2 cellular contexts compared by ENCODE assay signal in the genomic region with DNA sequence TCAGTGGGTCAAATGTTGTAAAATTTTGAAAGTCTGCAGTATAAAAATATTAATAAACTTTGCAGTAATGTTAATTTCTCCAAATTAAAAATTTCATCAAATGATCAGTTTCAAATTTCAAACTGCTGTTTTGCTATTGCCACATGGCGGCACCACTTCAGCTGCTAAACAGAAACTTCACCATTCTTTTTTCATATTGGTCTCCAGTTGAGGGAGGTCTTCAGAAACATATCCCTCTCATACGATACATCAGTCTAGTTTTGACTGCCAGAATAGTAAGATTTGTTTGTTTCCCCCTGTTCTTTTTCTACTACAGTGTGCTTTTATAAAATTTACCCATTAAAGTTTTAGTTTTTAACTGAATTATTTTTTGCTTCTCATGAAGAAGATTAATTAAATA.
TF ChIP-seq lines count a peak whose summit lies in the region.

No MANE protein-coding gene starts in this region.

TF ChIP-seq in SK-N-SH, 30 proteins besides CTCF, POLR2A, EP300 and RAD21 (continued from another document):
- TF ChIP-seq, protein P1, sequence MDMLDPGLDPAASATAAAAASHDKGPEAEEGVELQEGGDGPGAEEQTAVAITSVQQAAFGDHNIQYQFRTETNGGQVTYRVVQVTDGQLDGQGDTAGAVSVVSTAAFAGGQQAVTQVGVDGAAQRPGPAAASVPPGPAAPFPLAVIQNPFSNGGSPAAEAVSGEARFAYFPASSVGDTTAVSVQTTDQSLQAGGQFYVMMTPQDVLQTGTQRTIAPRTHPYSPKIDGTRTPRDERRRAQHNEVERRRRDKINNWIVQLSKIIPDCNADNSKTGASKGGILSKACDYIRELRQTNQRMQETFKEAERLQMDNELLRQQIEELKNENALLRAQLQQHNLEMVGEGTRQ (IDR thresholded peaks at IDR 0.05; ENCODE audit: borderline replicate concordance, low read depth, low read length) = no peak
- TF ChIP-seq EZH2phosphoT487 (IDR thresholded peaks at IDR 0.05; ENCODE audit: borderline replicate concordance, low read depth) (no peak), POLR2AphosphoS5 (IDR thresholded peaks at IDR 0.05; ENCODE audit: low read depth, low read length) (no peak)
- TF ChIP-seq, protein P2, sequence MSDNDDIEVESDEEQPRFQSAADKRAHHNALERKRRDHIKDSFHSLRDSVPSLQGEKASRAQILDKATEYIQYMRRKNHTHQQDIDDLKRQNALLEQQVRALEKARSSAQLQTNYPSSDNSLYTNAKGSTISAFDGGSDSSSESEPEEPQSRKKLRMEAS (IDR thresholded peaks at IDR 0.05; ENCODE audit: low read depth) = no peak
- TF ChIP-seq, protein P3, sequence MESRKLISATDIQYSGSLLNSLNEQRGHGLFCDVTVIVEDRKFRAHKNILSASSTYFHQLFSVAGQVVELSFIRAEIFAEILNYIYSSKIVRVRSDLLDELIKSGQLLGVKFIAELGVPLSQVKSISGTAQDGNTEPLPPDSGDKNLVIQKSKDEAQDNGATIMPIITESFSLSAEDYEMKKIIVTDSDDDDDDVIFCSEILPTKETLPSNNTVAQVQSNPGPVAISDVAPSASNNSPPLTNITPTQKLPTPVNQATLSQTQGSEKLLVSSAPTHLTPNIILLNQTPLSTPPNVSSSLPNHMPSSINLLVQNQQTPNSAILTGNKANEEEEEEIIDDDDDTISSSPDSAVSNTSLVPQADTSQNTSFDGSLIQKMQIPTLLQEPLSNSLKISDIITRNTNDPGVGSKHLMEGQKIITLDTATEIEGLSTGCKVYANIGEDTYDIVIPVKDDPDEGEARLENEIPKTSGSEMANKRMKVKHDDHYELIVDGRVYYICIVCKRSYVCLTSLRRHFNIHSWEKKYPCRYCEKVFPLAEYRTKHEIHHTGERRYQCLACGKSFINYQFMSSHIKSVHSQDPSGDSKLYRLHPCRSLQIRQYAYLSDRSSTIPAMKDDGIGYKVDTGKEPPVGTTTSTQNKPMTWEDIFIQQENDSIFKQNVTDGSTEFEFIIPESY (IDR thresholded peaks at IDR 0.05; ENCODE audit: borderline replicate concordance, low read depth) = no peak

TF ChIP-seq in SK-N-SH treated with all-trans-retinoic acid at 6 μM for 48 hours, 23 proteins besides CTCF, POLR2A, EP300 and RAD21 (continued from another document):
- TF ChIP-seq, protein P4, sequence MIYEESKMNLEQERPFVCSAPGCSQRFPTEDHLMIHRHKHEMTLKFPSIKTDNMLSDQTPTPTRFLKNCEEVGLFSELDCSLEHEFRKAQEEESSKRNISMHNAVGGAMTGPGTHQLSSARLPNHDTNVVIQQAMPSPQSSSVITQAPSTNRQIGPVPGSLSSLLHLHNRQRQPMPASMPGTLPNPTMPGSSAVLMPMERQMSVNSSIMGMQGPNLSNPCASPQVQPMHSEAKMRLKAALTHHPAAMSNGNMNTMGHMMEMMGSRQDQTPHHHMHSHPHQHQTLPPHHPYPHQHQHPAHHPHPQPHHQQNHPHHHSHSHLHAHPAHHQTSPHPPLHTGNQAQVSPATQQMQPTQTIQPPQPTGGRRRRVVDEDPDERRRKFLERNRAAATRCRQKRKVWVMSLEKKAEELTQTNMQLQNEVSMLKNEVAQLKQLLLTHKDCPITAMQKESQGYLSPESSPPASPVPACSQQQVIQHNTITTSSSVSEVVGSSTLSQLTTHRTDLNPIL (CRISPR knock-in tag; IDR thresholded peaks at IDR 0.05; ENCODE audit: low read depth) = no peak
- TF ChIP-seq ZNF8 (CRISPR knock-in tag; IDR thresholded peaks at IDR 0.05) (no peak), PPARA (CRISPR knock-in tag; IDR thresholded peaks at IDR 0.05; ENCODE audit: borderline replicate concordance) (no peak), ZFP30 (CRISPR knock-in tag; IDR thresholded peaks at IDR 0.05) (no peak)
- TF ChIP-seq, protein P5, sequence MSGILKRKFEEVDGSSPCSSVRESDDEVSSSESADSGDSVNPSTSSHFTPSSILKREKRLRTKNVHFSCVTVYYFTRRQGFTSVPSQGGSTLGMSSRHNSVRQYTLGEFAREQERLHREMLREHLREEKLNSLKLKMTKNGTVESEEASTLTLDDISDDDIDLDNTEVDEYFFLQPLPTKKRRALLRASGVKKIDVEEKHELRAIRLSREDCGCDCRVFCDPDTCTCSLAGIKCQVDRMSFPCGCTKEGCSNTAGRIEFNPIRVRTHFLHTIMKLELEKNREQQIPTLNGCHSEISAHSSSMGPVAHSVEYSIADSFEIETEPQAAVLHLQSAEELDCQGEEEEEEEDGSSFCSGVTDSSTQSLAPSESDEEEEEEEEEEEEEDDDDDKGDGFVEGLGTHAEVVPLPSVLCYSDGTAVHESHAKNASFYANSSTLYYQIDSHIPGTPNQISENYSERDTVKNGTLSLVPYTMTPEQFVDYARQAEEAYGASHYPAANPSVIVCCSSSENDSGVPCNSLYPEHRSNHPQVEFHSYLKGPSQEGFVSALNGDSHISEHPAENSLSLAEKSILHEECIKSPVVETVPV (CRISPR knock-in tag; IDR thresholded peaks at IDR 0.05) = no peak
